23 cellular contexts compared by ENCODE assay signal in genomic region chr6:31545291-31545690, GRCh38. TPM values are rescaled to one million over a fixed set of nuclear protein-coding genes. Genes with fewer than 3 reads are reported as not detected.
A peak's percentile ranks its signal among the peaks of the same experiment; 100 is the strongest.
DNase-seq lines count a peak whose midpoint lies in the region; ATAC-seq and TF ChIP-seq lines count a peak whose summit lies in the region.
"Had no signal": no experiment of that assay in that cellular context is flagged by ENCODE, and none has a peak within 500 bp of the region (broad histone marks: within the 10 kb centered on the region; RNA-seq: fewer than 3 reads in every experiment).

No MANE protein-coding gene starts in this region.

- H3K4me2 ChIP-seq in Loucy (ENCODE audit: low read depth, low read length, poor library complexity, severe bottlenecking) (no peak overlapping the region), neural progenitor cell (no peak overlapping the region)

- no peaks in the 10 kb centered on the region for H3K27me3 ChIP-seq in CD4-positive, alpha-beta T cell (ENCODE audit: control insufficient read depth, insufficient read depth, low read length)
- H3K27me3 ChIP-seq in Loucy (ENCODE audit: insufficient read depth, low read length, poor library complexity, severe bottlenecking) (peaks cover 13% of the 10 kb centered on the region), neural progenitor cell (no peaks in the 10 kb centered on the region)

- H4K20me1 ChIP-seq in Loucy (ENCODE audit: insufficient read depth, low read length, poor library complexity, severe bottlenecking) = peaks cover 18% of the 10 kb centered on the region
- H4K20me1 ChIP-seq in neural progenitor cell (ENCODE audit: low read depth) = peaks cover 11% of the 10 kb centered on the region

- H3K79me2 ChIP-seq in Loucy (ENCODE audit: insufficient read depth, low read length) (peaks cover 72% of the 10 kb centered on the region), neural progenitor cell (ENCODE audit: low read depth) (peaks cover 48% of the 10 kb centered on the region)

- H3K9me2 ChIP-seq in Loucy (replicated peaks; ENCODE audit: low read depth, low read length) = no peaks in the 10 kb centered on the region

- peaks cover 18% of the 10 kb centered on the region for H3K36me3 Mint-ChIP-seq in CD4-positive, alpha-beta T cell (ENCODE audit: low read depth)
- H3K36me3 Mint-ChIP-seq in brain (peaks cover 33% of the 10 kb centered on the region), neural progenitor cell (peaks cover 18% of the 10 kb centered on the region)

- CTCF ChIA-PET in CD4-positive, alpha-beta T cell (lab: Charles Lee) = interaction anchor here (0.5 to 11.8 kb wide), 2 partner anchors 51 to 275 kb away, joined by 3 to 284 read pairs; partner anchors contain the start of gene NCR3

- H2AFZ ChIP-seq in Loucy (ENCODE audit: low read length) (no peak overlapping the region), neural progenitor cell (replicated peaks) (no peak overlapping the region)

- H3K9ac ChIP-seq in Loucy (ENCODE audit: low read depth, low read length, poor library complexity, severe bottlenecking) (peak overlapping the region; percentile 88), neural progenitor cell (no peak overlapping the region)

- ATAC-seq in CD4-positive, alpha-beta T cell (ENCODE audit: poor library complexity) = no peak
- ATAC-seq in GM21786 (IDR thresholded peaks at IDR 0.05; ENCODE audit: unreplicated experiment) (no peak), GM21447 (IDR thresholded peaks at IDR 0.05; ENCODE audit: unreplicated experiment) (no peak)
- ATAC-seq: esophagus mucosa; Panc1; sciatic nerve; stimulated activated memory B cell treated with anti-CD40 and anti-IgM and Interleukin-4, amounts not matched to agents 10 μg/mL and 1 μg/mL and 100 μg/mL, for 72 hours had no signal

- H3K4me1 ChIP-seq in Loucy (ENCODE audit: insufficient read depth, low read length, poor library complexity, severe bottlenecking) (peaks cover 32% of the 10 kb centered on the region), neural progenitor cell (peaks cover 18% of the 10 kb centered on the region)

- no peaks in the 10 kb centered on the region for H3K9me3 Mint-ChIP-seq in CD4-positive, alpha-beta T cell
- H3K9me3 Mint-ChIP-seq in brain (no peaks in the 10 kb centered on the region), neural progenitor cell (no peaks in the 10 kb centered on the region)
- H3K9me3 Mint-ChIP-seq: activated T-helper 1 cell treated with anti-CD3 and anti-CD28 coated beads, Interleukin-12 subunit alpha, Interleukin-12 subunit beta, Interleukin-2, Interleukin-4 antibody, amounts not matched to agents 30 ng/mL and 10 ng/mL and 1 ng/mL, durations not matched to agents 14 hours and 24 hours and 36 hours; stimulated activated memory B cell treated with anti-CD40 and anti-IgM and Interleukin-4, amounts not matched to agents 10 μg/mL and 1 μg/mL and 100 μg/mL, for 72 hours had no signal

- peaks cover 51% of the 10 kb centered on the region for H3K4me1 Mint-ChIP-seq in CD4-positive, alpha-beta T cell (ENCODE audit: low read depth)
- H3K4me1 Mint-ChIP-seq in brain (peaks cover 79% of the 10 kb centered on the region), neural progenitor cell (peaks cover 51% of the 10 kb centered on the region)

- H3F3A ChIP-seq in Loucy (ENCODE audit: low read depth) (no peaks in the 10 kb centered on the region; the same call in 1 of the 2 replicates), neural progenitor cell (ENCODE audit: low read depth) (peaks cover 48% of the 10 kb centered on the region)

- no peak overlapping the region for H3K27ac ChIP-seq in CD4-positive, alpha-beta T cell (ENCODE audit: low read depth, low read length)
- no peak overlapping the region for H3K27ac ChIP-seq in neural progenitor cell
- H3K27ac ChIP-seq: SK-N-MC had no signal

- H3K27ac Mint-ChIP-seq in CD4-positive, alpha-beta T cell = no peak overlapping the region
- H3K27ac Mint-ChIP-seq in brain (peak overlapping the region; percentile 86 to 96 (median 92)), neural progenitor cell (no peak overlapping the region)
- H3K27ac Mint-ChIP-seq: activated T-helper 1 cell treated with anti-CD3 and anti-CD28 coated beads, Interleukin-12 subunit alpha, Interleukin-12 subunit beta, Interleukin-2, Interleukin-4 antibody, amounts not matched to agents 30 ng/mL and 10 ng/mL and 1 ng/mL, durations not matched to agents 14 hours and 24 hours and 36 hours had no signal

- no peaks in the 10 kb centered on the region for H3K27me3 Mint-ChIP-seq in CD4-positive, alpha-beta T cell
- H3K27me3 Mint-ChIP-seq in brain (peaks cover 21% of the 10 kb centered on the region), neural progenitor cell (ENCODE audit: insufficient read depth, low read depth) (peaks cover 6% of the 10 kb centered on the region)
- H3K27me3 Mint-ChIP-seq: stimulated activated memory B cell treated with anti-CD40 and anti-IgM and Interleukin-4, amounts not matched to agents 10 μg/mL and 1 μg/mL and 100 μg/mL, for 72 hours had no signal

- POLR2A ChIA-PET in CD4-positive, alpha-beta T cell (lab: Charles Lee) = interaction anchor here (8.0 kb wide), 1 partner anchor 52 kb away, joined by 119 read pairs; no protein-coding TSS in a partner anchor

- no peak for DNase-seq in CD4-positive, alpha-beta T cell
- DNase-seq in neural progenitor cell (ENCODE audit: low spot score) (no peak), superior temporal gyrus (ENCODE audit: extremely low spot score) (no peak)
- DNase-seq: activated CD4-positive, alpha-beta T cell treated with anti-CD3 and anti-CD28 coated beads for 1 hour; caudate nucleus; Kasumi-1; NCI-H1417; NCI-H2171 treated with DMSO at 0.1 percent for 48 hours; NCI-H774; occipital lobe had no signal

- H3K9me3 ChIP-seq in CD4-positive, alpha-beta T cell (ENCODE audit: control insufficient read depth, low read length) = no peaks in the 10 kb centered on the region
- H3K9me3 ChIP-seq in Loucy (ENCODE audit: insufficient read depth, low read depth, low read length) = no peaks in the 10 kb centered on the region
- no peaks in the 10 kb centered on the region for H3K9me3 ChIP-seq in neural progenitor cell (ENCODE audit: low read depth)

- H3K4me3 ChIP-seq in Loucy (ENCODE audit: low read length, poor library complexity, severe bottlenecking) = no peak overlapping the region
- H3K4me3 ChIP-seq in neural progenitor cell = no peak overlapping the region

- TF ChIP-seq CTCF in CD4-positive, alpha-beta T cell (IDR thresholded peaks at IDR 0.05) = no peak
- TF ChIP-seq CTCF in Loucy (conservative IDR thresholded peaks at IDR 0.05; ENCODE audit: low read length) = no peak
- no peak for TF ChIP-seq CTCF in brain (conservative IDR thresholded peaks at IDR 0.05)
- no peak for TF ChIP-seq CTCF in neural progenitor cell (IDR thresholded peaks at IDR 0.05)

- peaks cover 6% of the 10 kb centered on the region; the same call in 1 of the 2 replicates for H3K36me3 ChIP-seq in Loucy (ENCODE audit: insufficient read depth, low read length)
- no peaks in the 10 kb centered on the region for H3K36me3 ChIP-seq in neural progenitor cell

- peak overlapping the region; percentile 58 for H3K4me3 Mint-ChIP-seq in CD4-positive, alpha-beta T cell
- H3K4me3 Mint-ChIP-seq in brain (peak overlapping the region; percentile 86 to 93 (median 88)), neural progenitor cell (peak overlapping the region; percentile 88)
- H3K4me3 Mint-ChIP-seq: stimulated activated memory B cell treated with anti-CD40 and anti-IgM and Interleukin-4, amounts not matched to agents 10 μg/mL and 1 μg/mL and 100 μg/mL, for 72 hours had no signal

- intact Hi-C loops in CD4-positive, alpha-beta T cell (cut with DNase I, micrococcal nuclease) = loop anchor here in 1 of 2 experiments (5.0 kb wide), 2 partner anchors 107 to 352 kb away; partner anchors contain the start of genes BAG6 and EHMT2

RNA-seq across cellular contexts. Expression of gene ATP6V1G2, which starts 1.1 kb away (rescaled TPM):
- total RNA-seq in CD4-positive, alpha-beta T cell = 1 to 10 TPM; 2.6 to 3.3 TPM
- polyA plus RNA-seq in brain (ENCODE audit: insufficient read depth, low read depth, low replicate concordance) = 122 TPM
- total RNA-seq in neural progenitor cell (ENCODE audit: low replicate concordance) = 6.8 and 8.8 TPM in 2 replicates
- total RNA-seq: esophagus mucosa had no signal

RNA-seq across cellular contexts. Expression of gene NFKBIL1, which starts 2.1 kb away (rescaled TPM):
- 1 to 10 TPM; 7.6 to 9.3 TPM for total RNA-seq in CD4-positive, alpha-beta T cell
- polyA plus RNA-seq in brain (ENCODE audit: insufficient read depth, low read depth, low replicate concordance) = 59.4 TPM
- total RNA-seq in neural progenitor cell (ENCODE audit: low replicate concordance) = 8.6 and 30.3 TPM in 2 replicates

RNA-seq across cellular contexts. Expression of gene DDX39B, which starts 3.5 kb away (rescaled TPM):
- total RNA-seq in CD4-positive, alpha-beta T cell = 100 to 1,000 TPM; 483 to 498 TPM
- polyA plus RNA-seq in brain (ENCODE audit: insufficient read depth, low read depth, low replicate concordance) = 267 TPM
- 493 and 913 TPM in 2 replicates for total RNA-seq in neural progenitor cell (ENCODE audit: low replicate concordance)

RNA-seq across cellular contexts. Expression of gene MCCD1, which starts 16.5 kb away (rescaled TPM):
- total RNA-seq in CD4-positive, alpha-beta T cell = not detected
- polyA plus RNA-seq in brain (ENCODE audit: insufficient read depth, low read depth, low replicate concordance) = not detected
- not detected in 2 replicates for total RNA-seq in neural progenitor cell (ENCODE audit: low replicate concordance)
- total RNA-seq: activated CD8-positive, alpha-beta memory T cell treated with anti-CD3 and anti-CD28 coated beads for 36 hours; activated T-helper 1 cell treated with anti-CD3 and anti-CD28 coated beads, Interleukin-12 subunit alpha, Interleukin-12 subunit beta, Interleukin-2, Interleukin-4 antibody, amounts not matched to agents 30 ng/mL and 10 ng/mL and 1 ng/mL, durations not matched to agents 14 hours and 24 hours and 36 hours; esophagus mucosa; G401; occipital lobe; sciatic nerve had no signal
- polyA plus RNA-seq: thymus had no signal

RNA-seq across cellular contexts. Expression of gene LTA, which starts 26.8 kb away (rescaled TPM):
- total RNA-seq in CD4-positive, alpha-beta T cell = 10 to 100 TPM; 15.4 to 16.7 TPM
- not detected for polyA plus RNA-seq in brain (ENCODE audit: insufficient read depth, low read depth, low replicate concordance)
- total RNA-seq in neural progenitor cell (ENCODE audit: low replicate concordance) = not detected in 2 replicates
- total RNA-seq: esophagus mucosa, G401, occipital lobe had no signal

Comparison
In these comparisons a context has a peak if more than half of its experiments do, and no peak if none do; other contexts are left out.
1. H3K27ac Mint-ChIP-seq: peak in brain (5 of 5); none in CD4-positive, alpha-beta T cell (single experiment) and neural progenitor cell (single experiment).
2. Peak in every context shown above with its lines, with median percentiles within 50 percentile points of each other: H3K4me3 Mint-ChIP-seq.